Comparison of ENCODE assay signal across 34 cellular contexts in the genomic region with DNA sequence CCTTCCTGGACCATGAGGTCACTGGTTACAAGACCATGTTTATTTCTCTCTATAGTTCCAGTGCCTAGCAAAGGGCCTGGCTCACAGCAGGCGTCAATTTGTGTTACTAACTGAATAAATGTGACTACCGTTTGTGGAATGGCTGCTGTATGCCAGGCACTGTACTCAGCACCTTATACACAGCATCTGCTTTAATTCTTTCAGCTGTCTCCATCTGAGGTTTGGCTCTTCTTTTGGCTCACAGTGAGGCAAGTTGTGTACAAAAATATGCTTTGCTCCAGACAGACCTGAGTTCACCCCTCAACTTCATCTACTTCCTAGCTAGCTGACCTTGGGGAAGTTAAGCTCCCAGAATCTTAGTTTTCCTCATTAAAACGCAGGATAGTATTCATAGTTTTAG.
"Had no signal": no experiment of that assay in that cellular context is flagged by ENCODE, and none has a peak within 500 bp of the region (broad histone marks: within the 10 kb centered on the region; RNA-seq: fewer than 3 reads in every experiment).

No MANE protein-coding gene starts in this region.

- H3K9me3 ChIP-seq: adrenal gland, body of pancreas, esophagus muscularis mucosa, gastroesophageal sphincter had no signal

- ATAC-seq: activated CD4-positive, alpha-beta T cell treated with anti-CD3 and anti-CD28 coated beads for 36 hours; activated CD8-positive, alpha-beta memory T cell treated with anti-CD3 and anti-CD28 coated beads, Interleukin-2, amount 10 ng/mL, durations not matched to agents 7 days and 5 days; activated CD8-positive, alpha-beta T cell treated with anti-CD3 and anti-CD28 coated beads, Interleukin-2, amount 10 ng/mL, durations not matched to agents 7 days and 5 days; activated naive CD8-positive, alpha-beta T cell treated with anti-CD3 and anti-CD28 coated beads, Interleukin-2, amount 50 U/mL, for 24 hours; body of pancreas; effector memory CD8-positive, alpha-beta T cell; gastroesophageal sphincter; T-helper 17 cell had no signal

- H3K4me3 Mint-ChIP-seq: activated CD4-positive, alpha-beta memory T cell treated with anti-CD3 and anti-CD28 coated beads for 36 hours; activated CD4-positive, alpha-beta T cell treated with anti-CD3 and anti-CD28 coated beads for 36 hours; activated CD4-positive, alpha-beta T cell treated with anti-CD3 and anti-CD28 coated beads, Interleukin-2, amount 10 ng/mL, durations not matched to agents 24 days and 14 days; activated CD8-positive, alpha-beta memory T cell treated with anti-CD3 and anti-CD28 coated beads, Interleukin-2, amount 10 ng/mL, durations not matched to agents 7 days and 5 days; activated CD8-positive, alpha-beta T cell treated with anti-CD3 and anti-CD28 coated beads, Interleukin-2, amount 10 ng/mL, durations not matched to agents 7 days and 5 days; activated naive CD8-positive, alpha-beta T cell treated with anti-CD3 and anti-CD28 coated beads for 36 hours; activated naive CD8-positive, alpha-beta T cell treated with anti-CD3 and anti-CD28 coated beads, Interleukin-2, amount 50 U/mL, for 24 hours; activated T-helper 1 cell treated with anti-CD3 and anti-CD28 coated beads, Interleukin-12 subunit alpha, Interleukin-12 subunit beta, Interleukin-2, Interleukin-4 antibody, amounts not matched to agents 30 ng/mL and 10 ng/mL and 1 ng/mL, durations not matched to agents 14 hours and 24 hours and 36 hours; effector memory CD8-positive, alpha-beta T cell; T-helper 17 cell; T-helper 2 cell treated with Interferon-gamma antibody and Interleukin-4, amounts not matched to agents 5 μg/mL and 100 μg/mL, for 36 hours had no signal

- H3K27ac ChIP-seq: adrenal gland, body of pancreas, coronary artery, esophagus muscularis mucosa, gastroesophageal sphincter had no signal

- DNase-seq: activated CD4-positive, alpha-beta memory T cell treated with anti-CD3 and anti-CD28 coated beads for 36 hours; activated CD4-positive, alpha-beta T cell treated with anti-CD3 and anti-CD28 coated beads for 36 hours; activated CD4-positive, alpha-beta T cell treated with anti-CD3 and anti-CD28 coated beads, Interleukin-2, amount 10 ng/mL, durations not matched to agents 24 days and 14 days; activated CD4-positive, CD25-positive, alpha-beta regulatory T cell; activated CD4-positive, CD25-positive, alpha-beta regulatory T cell treated with anti-CD3 and anti-CD28 coated beads, Interleukin-2, amount 50 U/mL, for 72 hours; activated CD8-positive, alpha-beta memory T cell treated with anti-CD3 and anti-CD28 coated beads, Interleukin-2, amount 10 ng/mL, durations not matched to agents 7 days and 5 days; activated CD8-positive, alpha-beta memory T cell treated with anti-CD3 and anti-CD28 coated beads, Interleukin-2, amount 50 U/mL, for 4 hours; activated CD8-positive, alpha-beta T cell treated with anti-CD3 and anti-CD28 coated beads, Interleukin-2, amount 10 ng/mL, durations not matched to agents 7 days and 5 days; activated gamma-delta T cell; activated naive CD4-positive, alpha-beta T cell; activated naive CD4-positive, alpha-beta T cell treated with anti-CD3 and anti-CD28 coated beads, Interleukin-2, amount 50 U/mL, for 16 hours; activated naive CD8-positive, alpha-beta T cell treated with anti-CD3 and anti-CD28 coated beads for 36 hours; activated naive CD8-positive, alpha-beta T cell treated with anti-CD3 and anti-CD28 coated beads, Interleukin-2, amount 50 U/mL, for 24 hours; activated T-cell treated with anti-CD3 and anti-CD28 coated beads, Interleukin-2, amount 50 U/mL, for 1 hour; activated T-cell treated with anti-CD3 and anti-CD28 coated beads, Interleukin-2, amount 50 U/mL, for 48 hours; adrenal gland; amygdala; aorta; body of pancreas; caudate nucleus; cerebellar nuclear complex; dermis blood vessel endothelial cell; effector CD4-positive, alpha-beta T cell; effector memory CD8-positive, alpha-beta T cell; erythroblast; foreskin melanocyte; T-helper 1 cell; T-helper 17 cell; T1000 had no signal

- H3K4me1 ChIP-seq: body of pancreas, gastroesophageal sphincter had no signal

- H3K9me3 Mint-ChIP-seq: activated CD4-positive, alpha-beta memory T cell treated with anti-CD3 and anti-CD28 coated beads for 36 hours; activated CD4-positive, alpha-beta T cell treated with anti-CD3 and anti-CD28 coated beads, Interleukin-2, amount 10 ng/mL, durations not matched to agents 24 days and 14 days; activated naive CD8-positive, alpha-beta T cell treated with anti-CD3 and anti-CD28 coated beads for 36 hours; activated naive CD8-positive, alpha-beta T cell treated with anti-CD3 and anti-CD28 coated beads, Interleukin-2, amount 50 U/mL, for 24 hours; activated T-helper 1 cell treated with anti-CD3 and anti-CD28 coated beads, Interleukin-12 subunit alpha, Interleukin-12 subunit beta, Interleukin-2, Interleukin-4 antibody, amounts not matched to agents 30 ng/mL and 10 ng/mL and 1 ng/mL, durations not matched to agents 14 hours and 24 hours and 36 hours; effector memory CD8-positive, alpha-beta T cell; T-helper 2 cell treated with Interferon-gamma antibody and Interleukin-4, amounts not matched to agents 5 μg/mL and 100 μg/mL, for 36 hours had no signal

- H3K27me3 ChIP-seq: adrenal gland, body of pancreas, esophagus muscularis mucosa, gastroesophageal sphincter had no signal

- H3K4me1 Mint-ChIP-seq: activated naive CD8-positive, alpha-beta T cell treated with anti-CD3 and anti-CD28 coated beads for 36 hours; activated naive CD8-positive, alpha-beta T cell treated with anti-CD3 and anti-CD28 coated beads, Interleukin-2, amount 50 U/mL, for 24 hours had no signal

- H3K4me3 ChIP-seq: adrenal gland, body of pancreas, coronary artery, esophagus muscularis mucosa, gastroesophageal sphincter had no signal

- H3K27ac Mint-ChIP-seq: activated CD4-positive, alpha-beta memory T cell treated with anti-CD3 and anti-CD28 coated beads for 36 hours; activated CD4-positive, alpha-beta T cell treated with anti-CD3 and anti-CD28 coated beads for 36 hours; activated CD4-positive, alpha-beta T cell treated with anti-CD3 and anti-CD28 coated beads, Interleukin-2, amount 10 ng/mL, durations not matched to agents 24 days and 14 days; activated CD8-positive, alpha-beta memory T cell treated with anti-CD3 and anti-CD28 coated beads, Interleukin-2, amount 10 ng/mL, durations not matched to agents 7 days and 5 days; activated CD8-positive, alpha-beta T cell treated with anti-CD3 and anti-CD28 coated beads, Interleukin-2, amount 10 ng/mL, durations not matched to agents 7 days and 5 days; activated naive CD8-positive, alpha-beta T cell treated with anti-CD3 and anti-CD28 coated beads for 36 hours; activated naive CD8-positive, alpha-beta T cell treated with anti-CD3 and anti-CD28 coated beads, Interleukin-2, amount 50 U/mL, for 24 hours; activated T-helper 1 cell treated with anti-CD3 and anti-CD28 coated beads, Interleukin-12 subunit alpha, Interleukin-12 subunit beta, Interleukin-2, Interleukin-4 antibody, amounts not matched to agents 30 ng/mL and 10 ng/mL and 1 ng/mL, durations not matched to agents 14 hours and 24 hours and 36 hours; effector memory CD8-positive, alpha-beta T cell; T-helper 17 cell; T-helper 2 cell treated with Interferon-gamma antibody and Interleukin-4, amounts not matched to agents 5 μg/mL and 100 μg/mL, for 36 hours had no signal

- H3K36me3 Mint-ChIP-seq: activated CD8-positive, alpha-beta memory T cell treated with anti-CD3 and anti-CD28 coated beads, Interleukin-2, amount 10 ng/mL, durations not matched to agents 7 days and 5 days had no signal

- H3K27me3 Mint-ChIP-seq: activated CD4-positive, alpha-beta memory T cell treated with anti-CD3 and anti-CD28 coated beads for 36 hours; activated CD4-positive, alpha-beta T cell treated with anti-CD3 and anti-CD28 coated beads for 36 hours; activated CD4-positive, alpha-beta T cell treated with anti-CD3 and anti-CD28 coated beads, Interleukin-2, amount 10 ng/mL, durations not matched to agents 24 days and 14 days; activated CD8-positive, alpha-beta memory T cell treated with anti-CD3 and anti-CD28 coated beads, Interleukin-2, amount 10 ng/mL, durations not matched to agents 7 days and 5 days; activated naive CD8-positive, alpha-beta T cell treated with anti-CD3 and anti-CD28 coated beads for 36 hours; activated naive CD8-positive, alpha-beta T cell treated with anti-CD3 and anti-CD28 coated beads, Interleukin-2, amount 50 U/mL, for 24 hours; effector memory CD8-positive, alpha-beta T cell; T-helper 17 cell had no signal
